In the genomic region with DNA sequence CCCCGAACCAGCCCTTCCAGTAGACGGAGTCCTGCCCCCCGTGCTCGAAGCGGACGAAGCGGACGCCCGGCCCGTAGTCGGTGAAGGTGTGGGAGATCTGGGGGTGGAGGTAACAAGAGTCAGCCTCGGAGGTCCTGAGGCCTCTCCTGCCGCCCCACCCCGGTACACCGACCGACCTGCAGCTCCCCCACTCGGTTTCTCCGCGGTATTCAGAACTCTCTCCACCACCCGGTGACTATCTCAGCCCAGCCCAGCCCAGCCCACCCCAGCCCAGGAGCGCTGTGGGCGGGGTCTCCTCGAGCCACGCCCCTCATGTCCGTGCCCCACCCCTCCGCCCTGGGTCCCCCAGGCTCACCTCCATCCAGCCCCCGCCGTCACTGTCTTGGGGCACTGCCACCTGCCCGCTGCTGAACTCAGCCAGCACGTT, we compare ENCODE assay signal across 10 cellular contexts. TPM values are rescaled to one million over a fixed set of nuclear protein-coding genes. Genes with fewer than 3 reads are reported as not detected.
A peak's percentile ranks its signal among the peaks of the same experiment; 100 is the strongest.
DNase-seq lines count a peak whose midpoint lies in the region; ATAC-seq and TF ChIP-seq lines count a peak whose summit lies in the region.
"Had no signal": no experiment of that assay in that cellular context is flagged by ENCODE, and none has a peak within 500 bp of the region (broad histone marks: within the 10 kb centered on the region; RNA-seq: fewer than 3 reads in every experiment).

No MANE protein-coding gene starts in this region.

- H3K4me1 Mint-ChIP-seq in HFFc6 (ENCODE audit: low read depth): peaks cover 5% of the 10 kb centered on the region; the same call in 1 of the 2 replicates
- H3K4me1 Mint-ChIP-seq in stimulated activated memory B cell treated with anti-CD40 and anti-IgM and Interleukin-4, amounts not matched to agents 10 μg/mL and 1 μg/mL and 100 μg/mL, for 72 hours: peaks cover 18% of the 10 kb centered on the region

- DNase-seq in activated T-cell treated with anti-CD3 and anti-CD28 coated beads, Interleukin-2, amount 50 U/mL, for 1 hour: peak; percentile 58
- no peak for DNase-seq in left ventricle myocardium inferior
- peak; percentile 48 to 62 for DNase-seq in stimulated activated CD4-positive, alpha-beta T cell treated with anti-CD3 and anti-CD28 coated beads, Interleukin-2, amount 100 ng/mL, for 24 hours
- DNase-seq in HFFc6: no peak
- no peak for DNase-seq in amniotic stem cell (lab: John Stamatoyannopoulos, UW)

- H3K27ac Mint-ChIP-seq in HFFc6: no peak overlapping the region
- no peak overlapping the region for H3K27ac Mint-ChIP-seq in stimulated activated memory B cell treated with anti-CD40 and anti-IgM and Interleukin-4, amounts not matched to agents 10 μg/mL and 1 μg/mL and 100 μg/mL, for 72 hours
- H3K27ac Mint-ChIP-seq: natural killer cell treated with Interleukin-12 subunit alpha and Interleukin-12 subunit beta and Interleukin-15 and Interleukin-18, amount 100 ng/mL, for 72 hours had no signal

- H3K9ac ChIP-seq in HUES64 (ENCODE audit: low read depth, low read length): peak overlapping the region; percentile 24; the same call in 1 of the 2 replicates

- H3K36me3 ChIP-seq in HUES64 (ENCODE audit: insufficient read depth, low read length) (no peaks in the 10 kb centered on the region), left ventricle myocardium inferior (no peaks in the 10 kb centered on the region)
- H3K36me3 ChIP-seq: SJSA1 had no signal

- TF ChIP-seq CTCF in left ventricle myocardium inferior (IDR thresholded peaks at IDR 0.05; ENCODE audit: borderline replicate concordance) (no peak), HFFc6 (IDR thresholded peaks at IDR 0.05) (no peak)

- ATAC-seq in stimulated activated memory B cell treated with anti-CD40 and anti-IgM and Interleukin-4, amounts not matched to agents 10 μg/mL and 1 μg/mL and 100 μg/mL, for 72 hours: no peak
- ATAC-seq in GM19395 (IDR thresholded peaks at IDR 0.05; ENCODE audit: unreplicated experiment): no peak

- WGBS in HUES64: 7% methylated on average over 30 of the region's 30 CpGs

- peaks cover 19% of the 10 kb centered on the region for H3K27me3 Mint-ChIP-seq in HFFc6 (ENCODE audit: insufficient read depth)
- no peaks in the 10 kb centered on the region for H3K27me3 Mint-ChIP-seq in stimulated activated memory B cell treated with anti-CD40 and anti-IgM and Interleukin-4, amounts not matched to agents 10 μg/mL and 1 μg/mL and 100 μg/mL, for 72 hours
- H3K27me3 Mint-ChIP-seq: natural killer cell treated with Interleukin-12 subunit alpha and Interleukin-12 subunit beta and Interleukin-15 and Interleukin-18, amount 100 ng/mL, for 72 hours had no signal

- peaks cover 26% of the 10 kb centered on the region for H3K4me1 ChIP-seq in HUES64 (ENCODE audit: insufficient read depth, low read length)
- peaks cover 33% of the 10 kb centered on the region for H3K4me1 ChIP-seq in left ventricle myocardium inferior

- H3K4me3 ChIP-seq in HUES64 (ENCODE audit: low read length): peak overlapping the region; percentile 42
- peak overlapping the region; percentile 25 for H3K4me3 ChIP-seq in left ventricle myocardium inferior
- H3K4me3 ChIP-seq: SJSA1 had no signal

- H3K9me3 ChIP-seq in HUES64 (ENCODE audit: insufficient read depth, low read depth, low read length) (no peaks in the 10 kb centered on the region), left ventricle myocardium inferior (replicated peaks) (no peaks in the 10 kb centered on the region)
- H3K9me3 ChIP-seq: SJSA1 had no signal

- H3K27me3 ChIP-seq in HUES64 (ENCODE audit: insufficient read depth, low read length): peaks cover 39% of the 10 kb centered on the region
- H3K27me3 ChIP-seq in left ventricle myocardium inferior (ENCODE audit: low read depth): peaks cover 54% of the 10 kb centered on the region

- no peak overlapping the region for H3K4me3 Mint-ChIP-seq in HFFc6
- no peak overlapping the region for H3K4me3 Mint-ChIP-seq in stimulated activated memory B cell treated with anti-CD40 and anti-IgM and Interleukin-4, amounts not matched to agents 10 μg/mL and 1 μg/mL and 100 μg/mL, for 72 hours
- H3K4me3 Mint-ChIP-seq: natural killer cell treated with Interleukin-12 subunit alpha and Interleukin-12 subunit beta and Interleukin-15 and Interleukin-18, amount 100 ng/mL, for 72 hours had no signal

- H3K36me3 Mint-ChIP-seq in HFFc6 (ENCODE audit: low read depth): no peaks in the 10 kb centered on the region
- H3K36me3 Mint-ChIP-seq in stimulated activated memory B cell treated with anti-CD40 and anti-IgM and Interleukin-4, amounts not matched to agents 10 μg/mL and 1 μg/mL and 100 μg/mL, for 72 hours: no peaks in the 10 kb centered on the region
- H3K36me3 Mint-ChIP-seq: natural killer cell treated with Interleukin-12 subunit alpha and Interleukin-12 subunit beta and Interleukin-15 and Interleukin-18, amount 100 ng/mL, for 72 hours had no signal

- no peak overlapping the region for H3K27ac ChIP-seq in HUES64 (ENCODE audit: low read depth, low read length)
- no peak overlapping the region for H3K27ac ChIP-seq in left ventricle myocardium inferior (replicated peaks)
- H3K27ac ChIP-seq: SJSA1 had no signal

- intact Hi-C loops in left ventricle myocardium inferior (cut with micrococcal nuclease): loop anchor here (10.0 kb wide), 1 partner anchor 614 kb away; no protein-coding TSS in a partner anchor

- H3K9me3 Mint-ChIP-seq in HFFc6: no peaks in the 10 kb centered on the region
- no peaks in the 10 kb centered on the region for H3K9me3 Mint-ChIP-seq in stimulated activated memory B cell treated with anti-CD40 and anti-IgM and Interleukin-4, amounts not matched to agents 10 μg/mL and 1 μg/mL and 100 μg/mL, for 72 hours
- H3K9me3 Mint-ChIP-seq: natural killer cell treated with Interleukin-12 subunit alpha and Interleukin-12 subunit beta and Interleukin-15 and Interleukin-18, amount 100 ng/mL, for 72 hours had no signal

RNA-seq across cellular contexts. Expression of a gene that starts 5.5 kb away (rescaled TPM):
- polyA plus RNA-seq in HUES64 (2013, experiment 1 of 2): 9.1 TPM
- polyA plus RNA-seq in HUES64 (2013, experiment 2 of 2): 15.2 TPM
- 1.9 TPM for total RNA-seq in left ventricle myocardium inferior
- 1 to 10 TPM in 2 of 6 experiments, under 1 TPM in 4; 0.66 to 1.7 (median 0.78) TPM for total RNA-seq in HFFc6 (2021; fragmentation: NEBNext Ultra II Directional; extraction: Animal tissue kit (Norgen Biotek cat#: 25700))
- total RNA-seq: SJSA1 had no signal

RNA-seq across cellular contexts. Expression of a gene that starts 5.9 kb away (rescaled TPM):
- 9.3 TPM for polyA plus RNA-seq in HUES64 (2013, experiment 1 of 2)
- 10.0 TPM for polyA plus RNA-seq in HUES64 (2013, experiment 2 of 2)
- 20.2 TPM for total RNA-seq in left ventricle myocardium inferior
- 10 to 100 TPM; 15.1 to 24.1 (median 18.9) TPM for total RNA-seq in HFFc6 (2021; fragmentation: NEBNext Ultra II Directional; extraction: Animal tissue kit (Norgen Biotek cat#: 25700))

RNA-seq across cellular contexts. Expression of a gene that starts 15.3 kb away (rescaled TPM):
- 0.35 TPM for polyA plus RNA-seq in HUES64 (2013, experiment 1 of 2)
- polyA plus RNA-seq in HUES64 (2013, experiment 2 of 2): 0.38 TPM
- total RNA-seq in left ventricle myocardium inferior: 10.3 TPM
- total RNA-seq in HFFc6 (2021; fragmentation: NEBNext Ultra II Directional; extraction: Animal tissue kit (Norgen Biotek cat#: 25700)): 1 to 10 TPM; 2.5 to 4.4 (median 3.6) TPM

RNA-seq across cellular contexts. Expression of a gene that starts 32.2 kb away (rescaled TPM):
- polyA plus RNA-seq in HUES64 (2013, experiment 1 of 2): 213 TPM
- polyA plus RNA-seq in HUES64 (2013, experiment 2 of 2): 198 TPM
- total RNA-seq in left ventricle myocardium inferior: 17.2 TPM
- 10 to 100 TPM; 31.7 to 48.8 (median 42.2) TPM for total RNA-seq in HFFc6 (2021; fragmentation: NEBNext Ultra II Directional; extraction: Animal tissue kit (Norgen Biotek cat#: 25700))

RNA-seq across cellular contexts. Expression of a gene that starts 42.8 kb away (rescaled TPM):
- 20.7 TPM for polyA plus RNA-seq in HUES64 (2013, experiment 1 of 2)
- 19.1 TPM for polyA plus RNA-seq in HUES64 (2013, experiment 2 of 2)
- 0.05 TPM for total RNA-seq in left ventricle myocardium inferior
- not detected for total RNA-seq in HFFc6 (2021; fragmentation: NEBNext Ultra II Directional; extraction: Animal tissue kit (Norgen Biotek cat#: 25700))
- total RNA-seq: SJSA1 had no signal

Comparison
In these comparisons a context has a peak if more than half of its experiments do, and no peak if none do; other contexts are left out.
1. DNase-seq: peak in activated T-cell treated with anti-CD3 and anti-CD28 coated beads, Interleukin-2, amount 50 U/mL, for 1 hour (single experiment) and stimulated activated CD4-positive, alpha-beta T cell treated with anti-CD3 and anti-CD28 coated beads, Interleukin-2, amount 100 ng/mL, for 24 hours (2 of 2); none in left ventricle myocardium inferior (single experiment), HFFc6 (single experiment) and amniotic stem cell (single experiment).